27 cellular contexts compared by ENCODE assay signal in the genomic region with DNA sequence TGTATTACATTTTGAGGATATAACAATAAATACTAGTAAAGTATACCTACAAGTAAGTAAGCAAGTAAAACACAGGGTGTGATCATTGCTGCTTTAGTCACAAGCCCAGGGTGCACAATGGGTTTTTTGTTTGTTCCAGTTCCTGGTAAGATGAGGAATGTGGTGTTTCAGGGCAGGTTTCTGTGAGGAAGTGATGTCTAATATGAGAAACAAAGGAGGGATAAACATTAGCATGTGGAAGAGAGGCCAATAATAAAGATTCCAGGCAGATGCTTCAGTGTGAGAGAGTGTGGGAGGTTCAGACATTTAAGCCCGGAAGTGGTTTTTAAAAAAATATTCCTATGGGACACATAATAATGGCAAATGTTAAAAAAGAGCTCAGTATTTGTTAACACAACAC.
A peak's percentile ranks its signal among the peaks of the same experiment; 100 is the strongest.
DNase-seq lines count a peak whose midpoint lies in the region; ATAC-seq, FAIRE-seq and TF ChIP-seq lines count a peak whose summit lies in the region.
"Had no signal": no experiment of that assay in that cellular context is flagged by ENCODE, and none has a peak within 500 bp of the region (broad histone marks: within the 10 kb centered on the region; RNA-seq: fewer than 3 reads in every experiment).

No MANE protein-coding gene starts in this region.

- H3K27me3 Mint-ChIP-seq in Calu3 (ENCODE audit: unreplicated experiment) (no peaks in the 10 kb centered on the region), astrocyte (ENCODE audit: low read depth, unreplicated experiment) (no peaks in the 10 kb centered on the region)
- H3K27me3 Mint-ChIP-seq: activated CD8-positive, alpha-beta memory T cell treated with anti-CD3 and anti-CD28 coated beads, Interleukin-2, amount 10 ng/mL, durations not matched to agents 7 days and 5 days; brain had no signal

- intact Hi-C loops in Calu3 (cut with micrococcal nuclease; ENCODE audit: unreplicated experiment), result no loop called here

- H3K4me3 Mint-ChIP-seq in Calu3 (ENCODE audit: low read depth, unreplicated experiment) (no peak overlapping the region), astrocyte (ENCODE audit: unreplicated experiment) (no peak overlapping the region)
- H3K4me3 Mint-ChIP-seq: activated CD8-positive, alpha-beta memory T cell treated with anti-CD3 and anti-CD28 coated beads, Interleukin-2, amount 10 ng/mL, durations not matched to agents 7 days and 5 days; brain; natural killer cell had no signal

- CTCF ChIA-PET in Calu3 (lab: Charles Lee), result interaction anchor here (0.6 to 0.8 kb wide), 3 partner anchors 16 to 43 kb away, joined by 3 to 5 read pairs (median 4); no protein-coding TSS in a partner anchor

- H3K9ac ChIP-seq in astrocyte (ENCODE audit: low read length), result no peak overlapping the region

- H3K9me3 Mint-ChIP-seq in Calu3 (ENCODE audit: low read depth, unreplicated experiment) (peaks cover 8% of the 10 kb centered on the region), astrocyte (ENCODE audit: unreplicated experiment) (no peaks in the 10 kb centered on the region)
- H3K9me3 Mint-ChIP-seq: brain had no signal

- no peaks in the 10 kb centered on the region for H3K36me3 Mint-ChIP-seq in Calu3 (ENCODE audit: insufficient read depth, unreplicated experiment)
- H3K36me3 Mint-ChIP-seq in astrocyte (ENCODE audit: low read depth, unreplicated experiment), result no peaks in the 10 kb centered on the region
- H3K36me3 Mint-ChIP-seq: activated CD8-positive, alpha-beta memory T cell treated with anti-CD3 and anti-CD28 coated beads, Interleukin-2, amount 10 ng/mL, durations not matched to agents 7 days and 5 days; brain; natural killer cell had no signal

- peak overlapping the region; percentile 47 for H2AFZ ChIP-seq in astrocyte (ENCODE audit: low read depth, low read length)

- no TSS peak for BruUV-seq in Calu3 (replicated peaks; lab: Mats Ljungman, UMichigan)

- no peaks in the 10 kb centered on the region for H4K20me1 ChIP-seq in astrocyte (ENCODE audit: insufficient read depth, low read length)

- TF ChIP-seq CTCF in Calu3 (IDR thresholded peaks at IDR 0.05; ENCODE audit: unreplicated experiment), result no peak
- TF ChIP-seq CTCF in astrocyte (IDR thresholded peaks at IDR 0.05; ENCODE audit: insufficient read depth, low read depth, low read length), result no peak

- no peaks in the 10 kb centered on the region for H3K9me3 ChIP-seq in astrocyte (ENCODE audit: insufficient read depth, low read depth, low read length)
- H3K9me3 ChIP-seq: lower lobe of right lung, MG63 had no signal

- H3K4me1 ChIP-seq in astrocyte (ENCODE audit: insufficient read depth, low read length), result peaks cover 2% of the 10 kb centered on the region
- H3K4me1 ChIP-seq: lower lobe of right lung had no signal

- H3K27me3 ChIP-seq in astrocyte (ENCODE audit: insufficient read depth, low read length), result no peaks in the 10 kb centered on the region
- H3K27me3 ChIP-seq: MG63 had no signal

- no peaks in the 10 kb centered on the region for H3K36me3 ChIP-seq in astrocyte (ENCODE audit: insufficient read depth, low read length)
- H3K36me3 ChIP-seq: lower lobe of right lung, MG63, WERI-Rb-1 had no signal

- no peak overlapping the region for H3K4me2 ChIP-seq in astrocyte (ENCODE audit: low read length)

- no peak overlapping the region for H3K4me3 ChIP-seq in astrocyte (ENCODE audit: insufficient read depth, low read depth, low read length)
- H3K4me3 ChIP-seq: GM12878, K562, lower lobe of right lung, MG63 had no signal

- H3K79me2 ChIP-seq in astrocyte (ENCODE audit: insufficient read depth, low read length), result no peaks in the 10 kb centered on the region

- peak; percentile 78 for DNase-seq in Calu3
- peak; percentile 24 for DNase-seq in HT-29 (ENCODE audit: low spot score)
- no peak for DNase-seq in astrocyte (ENCODE audit: low read depth)
- peak; percentile 39 for DNase-seq in kidney tubule cell (ENCODE audit: low spot score)
- no peak for DNase-seq in stimulated activated CD4-positive, alpha-beta T cell treated with anti-CD3 and anti-CD28 coated beads, Interleukin-15, amount 100 ng/mL, for 24 hours
- DNase-seq in stimulated activated CD4-positive, alpha-beta T cell treated with anti-CD3 and anti-CD28 coated beads, Interleukin-12 subunit alpha, Interleukin-12 subunit beta, amount 100 ng/mL, for 4 hours, result no peak
- DNase-seq: activated CD4-positive, alpha-beta T cell treated with anti-CD3 and anti-CD28 coated beads, Interleukin-2, amount 50 U/mL, for 1 hour; activated CD8-positive, alpha-beta memory T cell treated with anti-CD3 and anti-CD28 coated beads, Interleukin-2, amount 10 ng/mL, durations not matched to agents 7 days and 5 days; activated naive CD4-positive, alpha-beta T cell treated with Interleukin-2 at 50 U/mL for 16 hours; C1 segment of cervical spinal cord; GOT3; head of caudate nucleus; kidney glomerular epithelial cell; lower lobe of right lung; MG63; natural killer cell; NCI-H2081 treated with DMSO at 0.1 percent for 48 hours; stimulated activated CD4-positive, alpha-beta T cell treated with anti-CD3 and anti-CD28 coated beads, Interleukin-2, amount 100 ng/mL, for 48 hours; T-helper 9 cell; trophoblast cell; WERI-Rb-1 had no signal

- FAIRE-seq in astrocyte (lab: Jason Lieb, UNC), result no peak
- FAIRE-seq: endothelial cell of umbilical vein, GM12878, HTR-8/SVneo, K562 had no signal

- H3K27ac ChIP-seq in astrocyte (ENCODE audit: low read depth, low read length), result no peak overlapping the region
- H3K27ac ChIP-seq: lower lobe of right lung, WERI-Rb-1 had no signal

- peak overlapping the region; percentile 84 for H3K27ac Mint-ChIP-seq in Calu3 (ENCODE audit: unreplicated experiment)
- no peak overlapping the region for H3K27ac Mint-ChIP-seq in astrocyte (ENCODE audit: unreplicated experiment)
- H3K27ac Mint-ChIP-seq: activated CD8-positive, alpha-beta memory T cell treated with anti-CD3 and anti-CD28 coated beads, Interleukin-2, amount 10 ng/mL, durations not matched to agents 7 days and 5 days; brain; natural killer cell had no signal

- peaks cover 9% of the 10 kb centered on the region for H3K4me1 Mint-ChIP-seq in Calu3 (ENCODE audit: low read depth, unreplicated experiment)
- H3K4me1 Mint-ChIP-seq in astrocyte (ENCODE audit: low read depth, unreplicated experiment), result peaks cover 5% of the 10 kb centered on the region
- H3K4me1 Mint-ChIP-seq: activated CD8-positive, alpha-beta memory T cell treated with anti-CD3 and anti-CD28 coated beads, Interleukin-2, amount 10 ng/mL, durations not matched to agents 7 days and 5 days; brain; natural killer cell had no signal

- no peak for ATAC-seq in GM19035 (IDR thresholded peaks at IDR 0.05; ENCODE audit: unreplicated experiment)
- ATAC-seq: activated CD8-positive, alpha-beta memory T cell treated with anti-CD3 and anti-CD28 coated beads, Interleukin-2, amount 10 ng/mL, durations not matched to agents 7 days and 5 days; GM12878; K562; lower lobe of right lung; natural killer cell had no signal

Comparison
In these comparisons a context has a peak if more than half of its experiments do, and no peak if none do; other contexts are left out.
1. DNase-seq: peak in Calu3 (single experiment), HT-29 (single experiment) and kidney tubule cell (single experiment); none in astrocyte (single experiment), stimulated activated CD4-positive, alpha-beta T cell treated with anti-CD3 and anti-CD28 coated beads, Interleukin-15, amount 100 ng/mL, for 24 hours (single experiment) and stimulated activated CD4-positive, alpha-beta T cell treated with anti-CD3 and anti-CD28 coated beads, Interleukin-12 subunit alpha, Interleukin-12 subunit beta, amount 100 ng/mL, for 4 hours (single experiment).